ENCODE assay signal across 18 cellular contexts in the genomic region with DNA sequence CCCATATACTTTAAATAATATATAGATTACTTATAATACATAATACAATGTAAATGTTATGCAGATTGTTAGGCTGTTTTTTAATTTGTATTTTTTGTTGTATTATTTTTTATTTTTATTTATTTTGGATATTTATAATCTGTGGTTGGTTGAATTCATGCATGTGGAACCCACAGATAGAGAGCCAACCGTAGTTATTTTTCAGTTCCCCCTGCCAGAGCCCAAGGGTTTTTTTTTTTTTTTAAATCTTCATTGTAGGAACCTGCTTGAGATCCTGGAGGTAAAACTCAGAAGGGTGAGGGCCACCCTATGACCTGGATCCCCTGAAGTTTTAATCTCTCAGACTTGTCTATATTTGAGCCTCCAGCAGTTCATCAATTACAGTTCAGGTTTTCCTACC.
A peak's percentile ranks its signal among the peaks of the same experiment; 100 is the strongest.
DNase-seq lines count a peak whose midpoint lies in the region; ATAC-seq and TF ChIP-seq lines count a peak whose summit lies in the region.
"Had no signal": no experiment of that assay in that cellular context is flagged by ENCODE, and none has a peak within 500 bp of the region (broad histone marks: within the 10 kb centered on the region; RNA-seq: fewer than 3 reads in every experiment).

No MANE protein-coding gene starts in this region.

- peak; percentile 14 for DNase-seq in GM06990 (ENCODE audit: extremely low read depth, insufficient read length)
- DNase-seq in cortex of kidney (lab: John Stamatoyannopoulos, UW), result no peak
- no peak for DNase-seq in DMS79 treated with DMSO at 0.1 percent for 48 hours (lab: John Stamatoyannopoulos, UW)
- DNase-seq: Caco-2, H9, NCI-H1105, NCI-H187, NCI-H446, NCI-H748 treated with DMSO at 0.1 percent for 48 hours, Peyer's patch, Right ventricle myocardium superior, T-helper 17 cell had no signal

- H3K4me2 ChIP-seq in OCI-LY3 (ENCODE audit: low read length), result peak overlapping the region; percentile 21; the same call in 1 of the 2 replicates
- H3K4me2 ChIP-seq: KMS-11 had no signal

- H3K27me3 ChIP-seq in GM06990 (replicated peaks; ENCODE audit: control insufficient read depth, insufficient read depth, low read length), result no peaks in the 10 kb centered on the region
- H3K27me3 ChIP-seq in OCI-LY3 (ENCODE audit: low read depth, low read length), result 0 out of 2 replicates have a peak, but pooled peaks cover 5% of the 10 kb centered on the region
- no peaks in the 10 kb centered on the region for H3K27me3 ChIP-seq in gastroesophageal sphincter
- H3K27me3 ChIP-seq: Peyer's patch had no signal

- no peaks in the 10 kb centered on the region for H3K9me3 ChIP-seq in OCI-LY3 (ENCODE audit: insufficient read depth, low read length)
- H3K9me3 ChIP-seq in gastroesophageal sphincter, result no peaks in the 10 kb centered on the region
- H3K9me3 ChIP-seq: Caco-2, Peyer's patch had no signal

- no peak for TF ChIP-seq POLR2A in gastroesophageal sphincter (IDR thresholded peaks at IDR 0.05)

- no peak overlapping the region for H2AFZ ChIP-seq in OCI-LY3 (ENCODE audit: low read depth, low read length)

- ATAC-seq in GM18909 (IDR thresholded peaks at IDR 0.05; ENCODE audit: poor library complexity, unreplicated experiment) (peak; percentile 54), HG02623 (IDR thresholded peaks at IDR 0.05; ENCODE audit: unreplicated experiment) (peak; percentile 47), gastroesophageal sphincter (no peak), HG03280 (IDR thresholded peaks at IDR 0.05; ENCODE audit: unreplicated experiment) (no peak)
- ATAC-seq: T-helper 17 cell had no signal

- H3K9ac ChIP-seq in OCI-LY3 (ENCODE audit: low read length), result no peak overlapping the region
- H3K9ac ChIP-seq: KMS-11 had no signal

- 71 to 100% methylated on average over 1 of the region's 1 CpG for WGBS in gastroesophageal sphincter (ENCODE audit: low coverage in 1 of 2), 2 donors

- H3K79me2 ChIP-seq in OCI-LY3 (ENCODE audit: low read length), result no peaks in the 10 kb centered on the region

- H3K27ac ChIP-seq in OCI-LY3 (ENCODE audit: low read length) (no peak overlapping the region), gastroesophageal sphincter (no peak overlapping the region)
- H3K27ac ChIP-seq: KMS-11, Peyer's patch had no signal

- no peak for TF ChIP-seq EP300 in gastroesophageal sphincter (IDR thresholded peaks at IDR 0.05)

- peaks cover 34% of the 10 kb centered on the region for H4K20me1 ChIP-seq in OCI-LY3 (ENCODE audit: insufficient read depth, low read length)

- H3K4me3 ChIP-seq in GM06990 (replicated peaks; ENCODE audit: low read depth, low read length) (no peak overlapping the region), OCI-LY3 (ENCODE audit: low read length) (no peak overlapping the region), gastroesophageal sphincter (no peak overlapping the region)
- H3K4me3 ChIP-seq: Peyer's patch had no signal

- peaks cover 9% of the 10 kb centered on the region for H3K4me1 ChIP-seq in OCI-LY3 (ENCODE audit: low read length)
- no peaks in the 10 kb centered on the region for H3K4me1 ChIP-seq in gastroesophageal sphincter
- H3K4me1 ChIP-seq: Caco-2, Peyer's patch had no signal

- no peak for TF ChIP-seq CTCF in GM06990 (IDR thresholded peaks at IDR 0.05; ENCODE audit: insufficient read depth, low read length, poor library complexity, severe bottlenecking)
- TF ChIP-seq CTCF in OCI-LY3 (IDR thresholded peaks at IDR 0.05; ENCODE audit: low read depth, low read length), result no peak
- no peak for TF ChIP-seq CTCF in gastroesophageal sphincter (IDR thresholded peaks at IDR 0.05)

- H3K36me3 ChIP-seq in GM06990 (ENCODE audit: control insufficient read depth, insufficient read depth, low read length) (no peaks in the 10 kb centered on the region), OCI-LY3 (replicated peaks; ENCODE audit: low read depth, low read length) (peaks cover 6% of the 10 kb centered on the region), gastroesophageal sphincter (no peaks in the 10 kb centered on the region)
- H3K36me3 ChIP-seq: Peyer's patch had no signal

Comparison
In these comparisons a context has a peak if more than half of its experiments do, and no peak if none do; other contexts are left out.
1. ATAC-seq: peak in GM18909 (single experiment) and HG02623 (single experiment); none in gastroesophageal sphincter (single experiment) and HG03280 (single experiment).